ENCODE assay signal across 8 cellular contexts in genomic region chr19:43754562-43755255, GRCh38. TPM values are rescaled to one million over a fixed set of nuclear protein-coding genes. Genes with fewer than 3 reads are reported as not detected.
A peak's percentile ranks its signal among the peaks of the same experiment; 100 is the strongest.
DNase-seq lines count a peak whose midpoint lies in the region; ATAC-seq and TF ChIP-seq lines count a peak whose summit lies in the region.

Gene SMG9, minus strand, starts transcription at chr19:43754962. Its CDS starts 4,221 bp downstream, at chr19:43750741.

- WGBS in hepatocyte (ENCODE audit: low lambda C conversion rate, missing lambda C conversion rate): 1% methylated on average over 58 of the region's 70 CpGs
- WGBS in aorta, 2 donors: 0% methylated on average over 66 to 70 of the region's 70 CpGs

- DNase-seq in NCI-H2081 (lab: John Stamatoyannopoulos, UW) (peak; percentile 95 to 98), T-helper 9 cell (peak; percentile 99), astrocyte of the cerebellum (ENCODE audit: low read depth) (peak; percentile 94), hepatocyte (ENCODE audit: low spot score) (peak; percentile 99), renal cortical epithelial cell (ENCODE audit: low read depth) (peak; percentile 86), aorta (peak; percentile 99 to 100)

- H3K27me3 ChIP-seq in hepatocyte (no peaks in the 10 kb centered on the region), aorta (ENCODE audit: control insufficient read depth in 1 of 2, insufficient read depth in 2 of 2, low read length in 1 of 2) (no peaks in the 10 kb centered on the region)

- peak within 1 kb of the TSS; percentile 90 for H3K4me2 ChIP-seq in hepatocyte

- peaks cover 4% of the 10 kb centered on the region for H4K20me1 ChIP-seq in hepatocyte (ENCODE audit: insufficient read depth, poor library complexity, severe bottlenecking)

- no peaks in the 10 kb centered on the region for H3K9me3 ChIP-seq in hepatocyte (ENCODE audit: low read depth)
- no peaks in the 10 kb centered on the region for H3K9me3 ChIP-seq in aorta (ENCODE audit: control insufficient read depth, low read length)

- no peaks in the 10 kb centered on the region for H3K9me2 ChIP-seq in hepatocyte (replicated peaks; ENCODE audit: insufficient read depth)

- H3K79me2 ChIP-seq in hepatocyte: peaks cover 32% of the 10 kb centered on the region

- peak within 1 kb of the TSS; percentile 61 for H2AFZ ChIP-seq in hepatocyte

- H3K4me1 ChIP-seq in hepatocyte (ENCODE audit: insufficient read depth) (peaks cover 11% of the 10 kb centered on the region), aorta (ENCODE audit: control insufficient read depth in 1 of 2, insufficient read depth in 2 of 2, low read length in 2 of 2) (peaks cover 0 to 3% of the 10 kb centered on the region in 2 donors)

- in situ Hi-C loops in astrocyte of the cerebellum (cut with HindIII; ENCODE audit: low sequenced_read_pairs): no loop called here

- intact Hi-C loops in aorta (cut with DNase I): loop anchor here in 1 of 2 donors (1.0 kb wide), 1 partner anchor 85 kb away; no protein-coding TSS in a partner anchor

- TF ChIP-seq CTCF in astrocyte of the cerebellum (IDR thresholded peaks at IDR 0.05; ENCODE audit: low read depth, low read length, missing control alignments): no peak
- no peak for TF ChIP-seq CTCF in hepatocyte (IDR thresholded peaks at IDR 0.05; ENCODE audit: poor library complexity)

- H3K36me3 ChIP-seq in hepatocyte (replicated peaks; ENCODE audit: insufficient read depth, low read depth): no peaks in the 10 kb centered on the region
- H3K36me3 ChIP-seq in aorta (ENCODE audit: control insufficient read depth in 1 of 2, insufficient read depth in 2 of 2, low read length in 1 of 2): no peaks in the 10 kb centered on the region

- peak within 1 kb of the TSS; percentile 78 for H3K4me3 ChIP-seq in astrocyte of the cerebellum (ENCODE audit: low read depth, low read length)
- H3K4me3 ChIP-seq in hepatocyte: peak within 1 kb of the TSS; percentile 44
- H3K4me3 ChIP-seq in aorta (ENCODE audit: low read length in 2 of 2): peak within 1 kb of the TSS; percentile 46 to 52

- H3K27ac ChIP-seq in hepatocyte (peak within 1 kb of the TSS; percentile 99), aorta (ENCODE audit: low read depth in 1 of 2, low read length in 2 of 2) (peak within 1 kb of the TSS in 1 of 2 donors; percentile 88)

- ATAC-seq in GM18508 (IDR thresholded peaks at IDR 0.05; ENCODE audit: insufficient read depth, unreplicated experiment) (peak; percentile 30), HG03025 (IDR thresholded peaks at IDR 0.05; ENCODE audit: low FRiP score, unreplicated experiment) (peak; percentile 51), aorta (ENCODE audit: low FRiP score) (peak; percentile 97)

RNA-seq across cellular contexts. Expression of gene SMG9, which starts in this region (rescaled TPM):
- total RNA-seq in hepatocyte (9.5 and 16.1 TPM in 2 replicates), renal cortical epithelial cell (3.8 and 9.9 TPM in 2 replicates), aorta (10 to 100 TPM; 29.2 to 50.6 TPM)
- polyA plus RNA-seq in hepatocyte (34.9 and 39.7 TPM in 2 replicates), aorta (10 to 100 TPM; 14.9 to 31.1 TPM)

Comparison
In these comparisons a context has a peak if more than half of its experiments do, and no peak if none do; other contexts are left out.
1. ATAC-seq: peak in every context shown above with its lines; median percentile 97 in aorta; 51 in HG03025; 30 in GM18508.